In the genomic region with DNA sequence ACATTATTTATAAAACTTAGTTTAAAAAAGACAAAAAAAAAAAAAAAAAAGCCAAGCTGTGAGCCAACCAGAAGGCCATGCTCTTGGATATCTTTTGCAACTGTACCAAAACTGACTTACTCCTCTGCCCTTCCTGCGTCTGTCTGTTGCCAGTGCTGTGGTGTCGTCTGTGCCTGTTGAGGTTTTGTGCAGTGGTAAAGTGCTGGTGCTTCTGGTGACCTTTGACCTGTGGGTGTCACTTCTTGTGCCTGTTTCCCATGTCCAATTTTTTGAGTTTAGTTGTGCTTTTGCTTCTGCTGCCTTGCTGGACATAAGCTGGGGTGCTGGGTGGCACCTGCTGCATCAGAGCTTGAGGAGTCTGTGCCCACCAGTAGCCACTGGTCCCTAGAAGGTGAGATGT, we compare ENCODE assay signal across 27 cellular contexts. TPM values are rescaled to one million over a fixed set of nuclear protein-coding genes. Genes with fewer than 3 reads are reported as not detected.
A peak's percentile ranks its signal among the peaks of the same experiment; 100 is the strongest.
DNase-seq lines count a peak whose midpoint lies in the region; ATAC-seq, FAIRE-seq and TF ChIP-seq lines count a peak whose summit lies in the region.
"Had no signal": no experiment of that assay in that cellular context is flagged by ENCODE, and none has a peak within 500 bp of the region (broad histone marks: within the 10 kb centered on the region; RNA-seq: fewer than 3 reads in every experiment).

No MANE protein-coding gene starts in this region.

- H3K27ac ChIP-seq in KMS-11: no peak overlapping the region
- no peak overlapping the region for H3K27ac ChIP-seq in upper lobe of right lung
- H3K27ac ChIP-seq: C4-2B, RWPE1 had no signal

- DNase-seq in NB4 (ENCODE audit: low read depth): peak; percentile 11
- peak; percentile 28 for DNase-seq in mesenteric fat pad (ENCODE audit: low spot score)
- DNase-seq in upper lobe of right lung: peak; percentile 10
- no peak for DNase-seq in nucleus accumbens (lab: John Stamatoyannopoulos, UW)
- DNase-seq in HUDEP-2 (lab: John Stamatoyannopoulos, UW; ENCODE audit: unreplicated experiment in 76 of 76): no peak
- no peak for DNase-seq in RCC 7860 (ENCODE audit: low spot score)
- DNase-seq: CD8-positive, alpha-beta memory T cell; DMS 273 treated with DMSO at 0.1 percent for 48 hours; DMS79 treated with DMSO at 0.1 percent for 48 hours; GOT3; HCEC 1CT; KBM-7; MG63; NCI-H1105 treated with DMSO at 0.1 percent for 48 hours; NCI-H146; NCI-H2029; NCI-H446; NCI-H524 treated with DMSO at 0.1 percent for 48 hours; NCI-H774; NK-92 treated with Interleukin-12 subunit alpha and Interleukin-12 subunit beta, amount 100 ng/mL, for 24 hours; SHP77; T-cell had no signal

- no peak for FAIRE-seq in RCC 7860 (lab: Jason Lieb, UNC)
- FAIRE-seq: GM12892, HepG2 had no signal

- H3K4me3 ChIP-seq in KMS-11 (IDR thresholded peaks at IDR 0.05; ENCODE audit: insufficient read depth, low read depth, low read length): no peak overlapping the region
- H3K4me3 ChIP-seq in NB4 (ENCODE audit: low read depth, low read length): no peak overlapping the region
- no peak overlapping the region for H3K4me3 ChIP-seq in upper lobe of right lung
- H3K4me3 ChIP-seq: MG63 had no signal

- H3K4me1 ChIP-seq in KMS-11 (ENCODE audit: low read depth, poor library complexity, severe bottlenecking) (peaks cover 51% of the 10 kb centered on the region), upper lobe of right lung (no peaks in the 10 kb centered on the region)

- H3K27me3 ChIP-seq in KMS-11 (ENCODE audit: insufficient read depth, low read depth) (no peaks in the 10 kb centered on the region), upper lobe of right lung (no peaks in the 10 kb centered on the region)

- no peak for TF ChIP-seq CTCF in KMS-11 (conservative IDR thresholded peaks at IDR 0.05; ENCODE audit: low read depth, low read length)
- TF ChIP-seq CTCF in NB4 (IDR thresholded peaks at IDR 0.05; ENCODE audit: low read depth, low read length): no peak
- TF ChIP-seq CTCF in upper lobe of right lung (IDR thresholded peaks at IDR 0.05): no peak

- no peaks in the 10 kb centered on the region for H3K79me2 ChIP-seq in KMS-11 (ENCODE audit: insufficient read depth, low read depth)

- no peak for TF ChIP-seq POLR2A in NB4 (IDR thresholded peaks at IDR 0.05; ENCODE audit: extremely low read depth, insufficient read length)

- 0 out of 2 replicates have a peak overlapping the region, but pooled peaks have one; percentile 25 for H3K4me2 ChIP-seq in KMS-11

- no peaks in the 10 kb centered on the region for H3K36me3 ChIP-seq in KMS-11 (ENCODE audit: insufficient read depth)
- no peaks in the 10 kb centered on the region for H3K36me3 ChIP-seq in upper lobe of right lung
- H3K36me3 ChIP-seq: MG63 had no signal

- intact Hi-C loops in upper lobe of right lung (cut with DNase I): no loop called here

- H3K9ac ChIP-seq in KMS-11: no peak overlapping the region

- no peak overlapping the region for H2AFZ ChIP-seq in KMS-11 (ENCODE audit: low read depth)

- H3K9me3 ChIP-seq in upper lobe of right lung: no peaks in the 10 kb centered on the region

- no peak for ATAC-seq in upper lobe of right lung
- ATAC-seq: HepG2, T-cell had no signal

- no peaks in the 10 kb centered on the region for H4K20me1 ChIP-seq in KMS-11 (ENCODE audit: insufficient read depth)

RNA-seq across cellular contexts. Expression of a gene that starts 41.4 kb away (rescaled TPM):
- 82.4 TPM for total RNA-seq in mesenteric fat pad
- 88.8 TPM for total RNA-seq in upper lobe of right lung

Comparison
In these comparisons a context has a peak if more than half of its experiments do, and no peak if none do; other contexts are left out.
1. DNase-seq: peak in NB4 (single experiment), mesenteric fat pad (single experiment) and upper lobe of right lung (single experiment); none in nucleus accumbens (0 of 56), HUDEP-2 (0 of 76) and RCC 7860 (single experiment).